Comparison of ENCODE assay signal across 8 cellular contexts in genomic region chr12:47811581-47812484, GRCh38. TPM values are rescaled to one million over a fixed set of nuclear protein-coding genes. Genes with fewer than 3 reads are reported as not detected.
A peak's percentile ranks its signal among the peaks of the same experiment; 100 is the strongest.
DNase-seq lines count a peak whose midpoint lies in the region; ATAC-seq and TF ChIP-seq lines count a peak whose summit lies in the region.

No MANE protein-coding gene starts in this region.

- no peaks in the 10 kb centered on the region for H3K9me3 ChIP-seq in GM23248 (ENCODE audit: low read depth)
- H3K9me3 ChIP-seq in cardiac muscle cell (ENCODE audit: low read depth) = no peaks in the 10 kb centered on the region

- H3K4me1 Mint-ChIP-seq in activated CD4-positive, alpha-beta memory T cell treated with anti-CD3 and anti-CD28 coated beads, Interleukin-2, amount 10 ng/mL, durations not matched to agents 7 days and 5 days = peaks cover 89% of the 10 kb centered on the region

- CTCF ChIA-PET in activated CD4-positive, alpha-beta memory T cell treated with anti-CD3 and anti-CD28 coated beads, Interleukin-2, amount 10 ng/mL, durations not matched to agents 7 days and 5 days (lab: Charles Lee) = interaction anchor here (0.9 to 30.7 kb wide), 5 partner anchors 10 to 69 kb away, joined by 4 to 578 read pairs (median 20); no protein-coding TSS in a partner anchor
- CTCF ChIA-PET in HEK293T (lab: Yijun Ruan, JAX) = interaction anchor here (0.7 to 2.4 kb wide), 4 partner anchors 10 to 58 kb away, joined by 3 to 18 read pairs (median 4); no protein-coding TSS in a partner anchor

- 2 to 3% methylated on average over 14 of the region's 14 CpGs for WGBS in GM23248 (ENCODE audit: low coverage in 1 of 2, low lambda C conversion rate in 2 of 2, missing lambda C conversion rate in 2 of 2), 2 experiments

- peak overlapping the region; percentile 89 for H3K4me3 Mint-ChIP-seq in activated CD4-positive, alpha-beta memory T cell treated with anti-CD3 and anti-CD28 coated beads, Interleukin-2, amount 10 ng/mL, durations not matched to agents 7 days and 5 days

- H3K27ac ChIP-seq in GM23248 (peak overlapping the region; percentile 99), cardiac muscle cell (peak overlapping the region; percentile 92)

- H3K79me2 ChIP-seq in GM23248 (ENCODE audit: insufficient read depth) = peaks cover 94% of the 10 kb centered on the region

- no peaks in the 10 kb centered on the region for H3K9me3 Mint-ChIP-seq in activated CD4-positive, alpha-beta memory T cell treated with anti-CD3 and anti-CD28 coated beads, Interleukin-2, amount 10 ng/mL, durations not matched to agents 7 days and 5 days

- peaks cover 76% of the 10 kb centered on the region for H3F3A ChIP-seq in GM23248 (ENCODE audit: insufficient read depth)

- H3K9ac ChIP-seq in GM23248 = peak overlapping the region; percentile 85

- H3K4me3 ChIP-seq in GM23248 = peak overlapping the region; percentile 54
- H3K4me3 ChIP-seq in cardiac muscle cell = peak overlapping the region; percentile 5
- no peak overlapping the region for H3K4me3 ChIP-seq in skeletal muscle cell (ENCODE audit: low read depth, low read length)

- TF ChIP-seq CTCF in cardiac muscle cell (IDR thresholded peaks at IDR 0.05; ENCODE audit: low read depth, low read length) = no peak

- peak; percentile 92 for DNase-seq in GM23248
- no peak for DNase-seq in activated CD4-positive, alpha-beta memory T cell treated with anti-CD3 and anti-CD28 coated beads, Interleukin-2, amount 10 ng/mL, durations not matched to agents 7 days and 5 days
- DNase-seq in cardiac muscle cell (ENCODE audit: low read depth in 1 of 2, low spot score in 1 of 2) = peak in 1 of 2 donors; percentile 86
- DNase-seq in skeletal muscle cell (ENCODE audit: low read depth) = peak; percentile 61
- no peak for DNase-seq in AML-193 (lab: John Stamatoyannopoulos, UW)
- no peak for DNase-seq in HEK293T (ENCODE audit: extremely low spot score)
- DNase-seq in NOMO-1 treated with dmso at 0.1 percent for 144 hours (lab: John Stamatoyannopoulos, UW; ENCODE audit: unreplicated experiment) = no peak

- H3K27me3 ChIP-seq in GM23248 (replicated peaks; ENCODE audit: insufficient read depth) (no peaks in the 10 kb centered on the region), cardiac muscle cell (no peaks in the 10 kb centered on the region)

- no peak overlapping the region for H2AFZ ChIP-seq in GM23248

- H4K20me1 ChIP-seq in GM23248 (ENCODE audit: insufficient read depth) = peaks cover 6% of the 10 kb centered on the region; the same call in 1 of the 2 replicates

- peak overlapping the region; percentile 93 for H3K27ac Mint-ChIP-seq in activated CD4-positive, alpha-beta memory T cell treated with anti-CD3 and anti-CD28 coated beads, Interleukin-2, amount 10 ng/mL, durations not matched to agents 7 days and 5 days

- H3K36me3 Mint-ChIP-seq in activated CD4-positive, alpha-beta memory T cell treated with anti-CD3 and anti-CD28 coated beads, Interleukin-2, amount 10 ng/mL, durations not matched to agents 7 days and 5 days (ENCODE audit: low read depth) = peaks cover 68% of the 10 kb centered on the region

- peak overlapping the region; percentile 81 for H3K4me2 ChIP-seq in GM23248 (ENCODE audit: unreplicated experiment)

- H3K36me3 ChIP-seq in GM23248 (ENCODE audit: low read depth) (no peaks in the 10 kb centered on the region), cardiac muscle cell (no peaks in the 10 kb centered on the region)

- in situ Hi-C loops in GM23248 (cut with MboI) = no loop called here

- ATAC-seq in GM19035 (IDR thresholded peaks at IDR 0.05; ENCODE audit: unreplicated experiment) = no peak

- no peaks in the 10 kb centered on the region for H3K9me2 ChIP-seq in GM23248 (ENCODE audit: insufficient read depth)

- H3K4me1 ChIP-seq in GM23248 (ENCODE audit: insufficient read depth) (peaks cover 86% of the 10 kb centered on the region), cardiac muscle cell (ENCODE audit: low read depth) (peaks cover 76% of the 10 kb centered on the region)

- no peaks in the 10 kb centered on the region for H3K27me3 Mint-ChIP-seq in activated CD4-positive, alpha-beta memory T cell treated with anti-CD3 and anti-CD28 coated beads, Interleukin-2, amount 10 ng/mL, durations not matched to agents 7 days and 5 days

- POLR2A ChIA-PET in activated CD4-positive, alpha-beta memory T cell treated with anti-CD3 and anti-CD28 coated beads, Interleukin-2, amount 10 ng/mL, durations not matched to agents 7 days and 5 days (lab: Charles Lee) = interaction anchor here (0.8 to 37.8 kb wide), 10 partner anchors 8 to 596 kb away, joined by 3 to 1018 read pairs (median 12); partner anchors contain the start of genes ASB8, HDAC7 and RPAP3
- POLR2A ChIA-PET in HEK293T (lab: Yijun Ruan, JAX) = interaction anchor here (1.0 to 3.9 kb wide), 5 partner anchors 10 to 105 kb away, joined by 3 to 32 read pairs (median 6); no protein-coding TSS in a partner anchor

TF ChIP-seq in HEK293T, 16 proteins besides CTCF, POLR2A, EP300 and RAD21:
- TF ChIP-seq LEF1 (IDR thresholded peaks at IDR 0.05; ENCODE audit: borderline replicate concordance) = no peak
- no peak for TF ChIP-seq NFRKB (IDR thresholded peaks at IDR 0.05)
- no peak for TF ChIP-seq FOXM1 (IDR thresholded peaks at IDR 0.05; ENCODE audit: borderline replicate concordance)
- TF ChIP-seq HDGF (IDR thresholded peaks at IDR 0.05; ENCODE audit: borderline replicate concordance) = no peak
- no peak for TF ChIP-seq FOXK2 (IDR thresholded peaks at IDR 0.05)
- no peak for TF ChIP-seq ZNF384 (IDR thresholded peaks at IDR 0.05)
- TF ChIP-seq TARDBP (IDR thresholded peaks at IDR 0.05) = no peak
- TF ChIP-seq FOXA1 (IDR thresholded peaks at IDR 0.05) = no peak
- TF ChIP-seq PKNOX1 (IDR thresholded peaks at IDR 0.05) = no peak
- no peak for TF ChIP-seq BHLHE40 (IDR thresholded peaks at IDR 0.05; ENCODE audit: borderline replicate concordance)
- TF ChIP-seq SUZ12 (IDR thresholded peaks at IDR 0.05) = no peak
- no peak for TF ChIP-seq ARNT (IDR thresholded peaks at IDR 0.05)
- TF ChIP-seq ELF4 (IDR thresholded peaks at IDR 0.05) = no peak
- no peak for TF ChIP-seq L3MBTL2 (conservative IDR thresholded peaks at IDR 0.05)
- TF ChIP-seq CTBP1 (IDR thresholded peaks at IDR 0.05; ENCODE audit: borderline replicate concordance) = no peak
- no peak for TF ChIP-seq SP1 (IDR thresholded peaks at IDR 0.05)
TF ChIP-seq in HEK293T: peak in this region for 0.

RNA-seq across cellular contexts. Expression of gene HDAC7, which starts 7.9 kb away (rescaled TPM):
- total RNA-seq in GM23248 (2014; rRNA removed; shearing (Covaris generic)) = 62.9 and 72.3 TPM in 2 replicates
- polyA plus RNA-seq in GM23248 (2016; fragmentation: Nextera tagmentation; extraction: Ambion mirVana) (45.3 and 46.2 TPM in 2 replicates), cardiac muscle cell (43.7 and 55.9 TPM in 2 replicates)
- 100 to 1,000 TPM; 315 to 328 TPM for total RNA-seq in activated CD4-positive, alpha-beta memory T cell treated with anti-CD3 and anti-CD28 coated beads, Interleukin-2, amount 10 ng/mL, durations not matched to agents 7 days and 5 days
- 43.3 and 93.0 TPM in 2 replicates for total RNA-seq in cardiac muscle cell

RNA-seq across cellular contexts. Expression of gene SLC48A1, which starts 38.8 kb away (rescaled TPM):
- total RNA-seq in GM23248 (2014; rRNA removed; shearing (Covaris generic)) = 16.4 and 20.9 TPM in 2 replicates
- polyA plus RNA-seq in GM23248 (2016; fragmentation: Nextera tagmentation; extraction: Ambion mirVana) (19.1 and 21.8 TPM in 2 replicates), cardiac muscle cell (28.9 and 29.2 TPM in 2 replicates)
- total RNA-seq in activated CD4-positive, alpha-beta memory T cell treated with anti-CD3 and anti-CD28 coated beads, Interleukin-2, amount 10 ng/mL, durations not matched to agents 7 days and 5 days = 10 to 100 TPM; 19.4 to 22.6 TPM
- total RNA-seq in cardiac muscle cell = 23.3 and 26.2 TPM in 2 replicates

RNA-seq across cellular contexts. Expression of gene RAPGEF3, which starts 53.2 kb away (rescaled TPM):
- 1.3 and 3.7 TPM in 2 replicates for total RNA-seq in GM23248 (2014; rRNA removed; shearing (Covaris generic))
- polyA plus RNA-seq in GM23248 (2016; fragmentation: Nextera tagmentation; extraction: Ambion mirVana) = 1.1 and 1.4 TPM in 2 replicates
- 1 to 10 TPM; 1.4 to 1.6 TPM for total RNA-seq in activated CD4-positive, alpha-beta memory T cell treated with anti-CD3 and anti-CD28 coated beads, Interleukin-2, amount 10 ng/mL, durations not matched to agents 7 days and 5 days
- 3.8 and 8.8 TPM in 2 replicates for total RNA-seq in cardiac muscle cell
- 3.3 and 5.5 TPM in 2 replicates for polyA plus RNA-seq in cardiac muscle cell

Comparison
In these comparisons a context has a peak if more than half of its experiments do, and no peak if none do; other contexts are left out.
1. DNase-seq: peak in GM23248 (single experiment) and skeletal muscle cell (single experiment); none in activated CD4-positive, alpha-beta memory T cell treated with anti-CD3 and anti-CD28 coated beads, Interleukin-2, amount 10 ng/mL, durations not matched to agents 7 days and 5 days (single experiment), AML-193 (0 of 2), HEK293T (single experiment) and NOMO-1 treated with dmso at 0.1 percent for 144 hours (single experiment).